In the genomic region with DNA sequence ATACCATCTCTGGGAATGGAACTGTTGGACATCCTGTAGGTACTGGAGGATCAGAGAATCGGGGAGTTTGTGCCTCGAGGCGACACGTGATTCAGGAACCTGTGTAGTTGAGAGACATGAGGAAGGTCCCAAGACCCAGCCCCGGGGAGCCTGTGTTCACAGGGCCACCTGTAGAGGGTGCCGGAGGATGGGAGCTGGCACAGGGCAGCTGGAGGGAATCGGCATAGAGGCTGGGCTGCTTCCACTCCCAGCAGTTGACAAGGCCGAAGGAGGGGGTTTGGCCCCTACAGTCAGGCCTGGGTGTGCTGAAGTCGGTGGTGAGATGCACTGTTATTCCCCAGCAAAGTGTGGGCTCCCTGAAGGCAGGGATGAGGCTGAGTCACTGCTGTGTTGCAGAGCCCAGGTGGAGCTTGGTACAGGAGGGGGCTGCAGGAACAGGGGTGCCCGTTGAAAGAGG, we compare ENCODE assay signal across 10 cellular contexts. TPM values are rescaled to one million over a fixed set of nuclear protein-coding genes. Genes with fewer than 3 reads are reported as not detected.
DNase-seq lines count a peak whose midpoint lies in the region; ATAC-seq, FAIRE-seq and TF ChIP-seq lines count a peak whose summit lies in the region.
"Had no signal": no experiment of that assay in that cellular context is flagged by ENCODE, and none has a peak within 500 bp of the region (broad histone marks: within the 10 kb centered on the region; RNA-seq: fewer than 3 reads in every experiment).

No MANE protein-coding gene starts in this region.

- BruUV-seq in Calu3 (replicated peaks; lab: Mats Ljungman, UMichigan) (no TSS peak), HepG2 (replicated peaks; lab: Mats Ljungman, UMichigan) (no TSS peak)

- H3K9me3 Mint-ChIP-seq in Calu3 (ENCODE audit: low read depth, unreplicated experiment): peaks cover 2% of the 10 kb centered on the region

- TF ChIP-seq EP300 in HepG2 (IDR thresholded peaks at IDR 0.05; ENCODE audit: low read depth in 2 of 2, low read length in 2 of 2) (no peak), HepG2 (CRISPR knock-in tag; IDR thresholded peaks at IDR 0.05; ENCODE audit: borderline replicate concordance) (no peak)

- no peaks in the 10 kb centered on the region for H3K27me3 Mint-ChIP-seq in Calu3 (ENCODE audit: unreplicated experiment)

- H3K9ac ChIP-seq in HepG2 (ENCODE audit: insufficient read depth, low read depth, low read length): no peak overlapping the region

- H3K27me3 ChIP-seq in WERI-Rb-1 (ENCODE audit: insufficient read depth, low read depth, severe bottlenecking): no peaks in the 10 kb centered on the region
- H3K27me3 ChIP-seq in HepG2 (ENCODE audit: control insufficient read depth in 1 of 2, insufficient read depth in 2 of 2, low read length in 2 of 2): no peaks in the 10 kb centered on the region
- no peaks in the 10 kb centered on the region for H3K27me3 ChIP-seq in MG63
- H3K27me3 ChIP-seq: thyroid gland had no signal

- H3K27ac ChIP-seq in WERI-Rb-1 (no peak overlapping the region; the same call in 1 of the 2 replicates), HepG2 (ENCODE audit: extremely low read length, insufficient read depth, low read length) (peak overlapping the region; percentile 50)
- H3K27ac ChIP-seq: thyroid gland had no signal

- H3K4me3 ChIP-seq in WERI-Rb-1 (ENCODE audit: low read depth, low read length) (no peak overlapping the region), HepG2 (replicated peaks in 1 of 3; ENCODE audit: insufficient read depth in 1 of 3, low read depth in 2 of 3, low read length in 3 of 3) (no peak overlapping the region), MG63 (no peak overlapping the region)
- H3K4me3 ChIP-seq: thyroid gland had no signal

- peak; percentile 39 for TF ChIP-seq RAD21 in HepG2 (CRISPR knock-in tag; IDR thresholded peaks at IDR 0.05)

- in situ Hi-C loops in HepG2 (cut with HindIII; ENCODE audit: extremely low pct_ligation_motif_present, low pct_unique_long_range_greater_than_20kb): no loop called here

- peak; percentile 49 for DNase-seq in Calu3
- peak; percentile 33 for DNase-seq in HT1080 (ENCODE audit: low read depth)
- peak; percentile 72 for DNase-seq in WERI-Rb-1
- DNase-seq in HepG2 (ENCODE audit: low spot score): peak; percentile 57
- DNase-seq in MG63: no peak
- no peak for DNase-seq in effector CD4-positive, alpha-beta T cell

- H3K36me3 Mint-ChIP-seq in Calu3 (ENCODE audit: insufficient read depth, unreplicated experiment): peaks cover 57% of the 10 kb centered on the region

- no peak for TF ChIP-seq POLR2A in HepG2 (IDR thresholded peaks at IDR 0.05; ENCODE audit: insufficient read depth in 1 of 2, low read depth in 2 of 2, low read length in 2 of 2)

- CTCF ChIA-PET in Calu3 (lab: Charles Lee) (interaction anchor here (0.7 kb wide), 1 partner anchor 368 kb away, joined by 3 read pairs; no protein-coding TSS in a partner anchor), HepG2 (lab: Yijun Ruan, JAX; ENCODE audit: low intra/inter-chr PET ratio, low total read pairs) (no interaction called here)

- H3K27ac Mint-ChIP-seq in Calu3 (ENCODE audit: unreplicated experiment): no peak overlapping the region
- H3K27ac Mint-ChIP-seq: activated T-cell treated with anti-CD3 and anti-CD28 coated beads, Interleukin-2, amount 50 U/mL, for 72 hours had no signal

- H3K9me3 ChIP-seq in WERI-Rb-1 (ENCODE audit: severe bottlenecking) (no peaks in the 10 kb centered on the region), HepG2 (ENCODE audit: low read length) (no peaks in the 10 kb centered on the region), MG63 (no peaks in the 10 kb centered on the region)
- H3K9me3 ChIP-seq: thyroid gland had no signal

- POLR2A ChIA-PET in HepG2 (lab: Yijun Ruan, JAX): interaction anchor here (0.6 to 1.9 kb wide), 4 partner anchors 21 to 117 kb away, joined by 3 to 5 read pairs (median 4); a partner anchor contains a TSS

- peak overlapping the region; percentile 95 for H3K4me2 ChIP-seq in HepG2 (ENCODE audit: low read depth, low read length)

- peaks cover 45% of the 10 kb centered on the region for H3K4me1 ChIP-seq in HepG2 (ENCODE audit: insufficient read depth, low read length)

- H4K20me1 ChIP-seq in HepG2 (ENCODE audit: insufficient read depth, low read length): peaks cover 9% of the 10 kb centered on the region; the same call in 1 of the 2 replicates

- ATAC-seq in HepG2: peak; percentile 51
- no peak for ATAC-seq in HG03045 (IDR thresholded peaks at IDR 0.05; ENCODE audit: unreplicated experiment)
- ATAC-seq in HG03196 (IDR thresholded peaks at IDR 0.05; ENCODE audit: unreplicated experiment): no peak

- WGBS in HepG2 (ENCODE audit: low lambda C conversion rate): 3% methylated on average over 8 of the region's 10 CpGs

- H2AFZ ChIP-seq in HepG2 (ENCODE audit: low read length): no peak overlapping the region

- no peak overlapping the region for H3K4me3 Mint-ChIP-seq in Calu3 (ENCODE audit: low read depth, unreplicated experiment)
- H3K4me3 Mint-ChIP-seq: activated T-cell treated with anti-CD3 and anti-CD28 coated beads, Interleukin-2, amount 50 U/mL, for 72 hours had no signal

- H3K36me3 ChIP-seq in WERI-Rb-1 (peaks cover 29% of the 10 kb centered on the region), HepG2 (replicated peaks in 1 of 2; ENCODE audit: control insufficient read depth in 1 of 2, insufficient read depth in 2 of 2, low read length in 2 of 2) (peaks cover 11 to 19% of the 10 kb centered on the region in 2 experiments; a peak in 3 of 5 replicates), MG63 (peaks cover 36% of the 10 kb centered on the region)

- peaks cover 25% of the 10 kb centered on the region for H3K4me1 Mint-ChIP-seq in Calu3 (ENCODE audit: low read depth, unreplicated experiment)

- H3K79me2 ChIP-seq in HepG2 (ENCODE audit: insufficient read depth, low read length): no peaks in the 10 kb centered on the region

- FAIRE-seq in HepG2 (lab: Jason Lieb, UNC): peak; percentile 42

- intact Hi-C loops in Calu3 (cut with micrococcal nuclease; ENCODE audit: unreplicated experiment): no loop called here
- intact Hi-C loops in HepG2 (cut with micrococcal nuclease; ENCODE audit: unreplicated experiment): no loop called here

- no peak for TF ChIP-seq CTCF in Calu3 (IDR thresholded peaks at IDR 0.05; ENCODE audit: unreplicated experiment)
- TF ChIP-seq CTCF in WERI-Rb-1 (IDR thresholded peaks at IDR 0.05; ENCODE audit: low read depth, low read length): peak; percentile 84
- peak; percentile 79 for TF ChIP-seq CTCF in HepG2 (CRISPR knock-in tag; IDR thresholded peaks at IDR 0.05)

RNA-seq across cellular contexts. Expression of a gene that starts 2.5 kb away (rescaled TPM):
- total RNA-seq in Calu3 (2022): 94.9 and 114 TPM in 2 replicates
- 1.3 and 2.1 TPM in 2 replicates for total RNA-seq in HT1080 (2014; rRNA removed; shearing (Covaris generic))
- polyA plus RNA-seq in HT1080 (2015; cell fraction: cytosol; rRNA removed): 1.5 and 1.7 TPM in 2 replicates
- 14.5 and 18.5 TPM in 2 replicates for polyA plus RNA-seq in HT1080 (2015; cell fraction: nucleus; rRNA removed)
- 29.4 and 48.5 TPM in 2 replicates for total RNA-seq in HepG2 (2016; rRNA removed; fragmentation: Illumina TruSeq; extraction: Trizol)
- 8.4 and 10.1 TPM in 2 replicates for total RNA-seq in HepG2 (2016; cell fraction: cytosol; rRNA removed; fragmentation: Illumina TruSeq; extraction: Trizol; ENCODE audit: low read depth)
- 29.3 and 46.4 TPM in 2 replicates for total RNA-seq in HepG2 (2016; cell fraction: insoluble cytoplasmic fraction; rRNA removed; fragmentation: Illumina TruSeq; extraction: Trizol)
- total RNA-seq in HepG2 (2016; cell fraction: membrane; rRNA removed; fragmentation: Illumina TruSeq; extraction: Trizol): 16.0 and 18.7 TPM in 2 replicates
- total RNA-seq in HepG2 (2016; cell fraction: nucleus; rRNA removed; fragmentation: Illumina TruSeq; extraction: Trizol): 33.6 and 37.4 TPM in 2 replicates
- polyA plus RNA-seq in HepG2 (2011; rRNA removed): 29.6 and 36.5 TPM in 2 replicates
- 14.0 and 25.3 TPM in 2 replicates for polyA plus RNA-seq in HepG2 (2011; cell fraction: cytosol; rRNA removed)
- polyA plus RNA-seq in HepG2 (2011; cell fraction: nucleus; rRNA removed): 246 and 367 TPM in 2 replicates
- 32.5 and 49.8 TPM in 2 replicates for polyA plus RNA-seq in HepG2 (2012)
- polyA plus RNA-seq in HepG2 (2016; cell fraction: cytosol; fragmentation: Illumina TruSeq; extraction: Trizol; ENCODE audit: low read depth): 16.0 and 16.5 TPM in 2 replicates
- polyA plus RNA-seq in HepG2 (2016; cell fraction: insoluble cytoplasmic fraction; fragmentation: Illumina TruSeq; extraction: Trizol; ENCODE audit: low read depth): 44.6 and 57.4 TPM in 2 replicates
- 18.1 and 22.4 TPM in 2 replicates for polyA plus RNA-seq in HepG2 (2016; cell fraction: membrane; fragmentation: Illumina TruSeq; extraction: Trizol; ENCODE audit: low read depth)
- 103 and 119 TPM in 2 replicates for polyA plus RNA-seq in HepG2 (2016; cell fraction: nucleus; fragmentation: Illumina TruSeq; extraction: Trizol; ENCODE audit: insufficient read depth, low read depth)
- polyA minus RNA-seq in HepG2 (2011; rRNA and poly(A)+ RNA removed; ENCODE audit: low replicate concordance): 1.3 and 50.2 TPM in 2 replicates
- polyA minus RNA-seq in HepG2 (2011; cell fraction: cytosol; rRNA and poly(A)+ RNA removed): 20.4 and 29.0 TPM in 2 replicates
- 13.3 and 14.3 TPM in 2 replicates for polyA minus RNA-seq in HepG2 (2011; cell fraction: nucleus; rRNA and poly(A)+ RNA removed)
- 0.40 and 4.4 TPM in 2 replicates for total RNA-seq in MG63 (2014; rRNA removed; shearing (Covaris generic); ENCODE audit: low replicate concordance)

RNA-seq across cellular contexts. Expression of a gene that starts 21.3 kb away (rescaled TPM):
- 38.8 and 51.5 TPM in 2 replicates for total RNA-seq in Calu3 (2022)
- 108 and 118 TPM in 2 replicates for total RNA-seq in HT1080 (2014; rRNA removed; shearing (Covaris generic))
- polyA plus RNA-seq in HT1080 (2015; cell fraction: cytosol; rRNA removed): 82.4 and 88.1 TPM in 2 replicates
- 106 and 112 TPM in 2 replicates for polyA plus RNA-seq in HT1080 (2015; cell fraction: nucleus; rRNA removed)
- total RNA-seq in HepG2 (2016; rRNA removed; fragmentation: Illumina TruSeq; extraction: Trizol): 19.3 and 39.5 TPM in 2 replicates
- total RNA-seq in HepG2 (2016; cell fraction: cytosol; rRNA removed; fragmentation: Illumina TruSeq; extraction: Trizol; ENCODE audit: low read depth): 95.2 and 104 TPM in 2 replicates
- 14.4 and 39.0 TPM in 2 replicates for total RNA-seq in HepG2 (2016; cell fraction: insoluble cytoplasmic fraction; rRNA removed; fragmentation: Illumina TruSeq; extraction: Trizol)
- total RNA-seq in HepG2 (2016; cell fraction: membrane; rRNA removed; fragmentation: Illumina TruSeq; extraction: Trizol): 103 and 124 TPM in 2 replicates
- 26.9 and 35.1 TPM in 2 replicates for total RNA-seq in HepG2 (2016; cell fraction: nucleus; rRNA removed; fragmentation: Illumina TruSeq; extraction: Trizol)
- polyA plus RNA-seq in HepG2 (2011; rRNA removed): 20.8 and 33.4 TPM in 2 replicates
- polyA plus RNA-seq in HepG2 (2011; cell fraction: cytosol; rRNA removed): 11.6 and 28.6 TPM in 2 replicates
- 200 and 290 TPM in 2 replicates for polyA plus RNA-seq in HepG2 (2011; cell fraction: nucleus; rRNA removed)
- polyA plus RNA-seq in HepG2 (2012): 18.2 and 31.6 TPM in 2 replicates
- polyA plus RNA-seq in HepG2 (2016; cell fraction: cytosol; fragmentation: Illumina TruSeq; extraction: Trizol; ENCODE audit: low read depth): 133 and 147 TPM in 2 replicates
- 34.3 and 41.3 TPM in 2 replicates for polyA plus RNA-seq in HepG2 (2016; cell fraction: insoluble cytoplasmic fraction; fragmentation: Illumina TruSeq; extraction: Trizol; ENCODE audit: low read depth)
- polyA plus RNA-seq in HepG2 (2016; cell fraction: membrane; fragmentation: Illumina TruSeq; extraction: Trizol; ENCODE audit: low read depth): 147 and 152 TPM in 2 replicates
- 117 and 122 TPM in 2 replicates for polyA plus RNA-seq in HepG2 (2016; cell fraction: nucleus; fragmentation: Illumina TruSeq; extraction: Trizol; ENCODE audit: insufficient read depth, low read depth)
- polyA minus RNA-seq in HepG2 (2011; rRNA and poly(A)+ RNA removed; ENCODE audit: low replicate concordance): 10.3 and 12.3 TPM in 2 replicates
- polyA minus RNA-seq in HepG2 (2011; cell fraction: cytosol; rRNA and poly(A)+ RNA removed): 12.0 and 13.9 TPM in 2 replicates
- polyA minus RNA-seq in HepG2 (2011; cell fraction: nucleus; rRNA and poly(A)+ RNA removed): 20.1 and 21.6 TPM in 2 replicates
- 187 and 203 TPM in 2 replicates for total RNA-seq in MG63 (2014; rRNA removed; shearing (Covaris generic); ENCODE audit: low replicate concordance)

RNA-seq across cellular contexts. Expression of a gene that starts 43.0 kb away (rescaled TPM):
- total RNA-seq in Calu3 (2022) (not detected in 2 replicates), HepG2 (2016; rRNA removed; fragmentation: Illumina TruSeq; extraction: Trizol) (0.13 TPM in 1 of 2 replicates, not detected in the other)
- total RNA-seq in HT1080 (2014; rRNA removed; shearing (Covaris generic)): not detected in 2 replicates
- polyA plus RNA-seq in HT1080 (2015; cell fraction: cytosol; rRNA removed): not detected in 2 replicates
- polyA plus RNA-seq in HT1080 (2015; cell fraction: nucleus; rRNA removed): 0.08 TPM in 1 of 2 replicates, not detected in the other
- 0.20 TPM in 1 of 2 replicates, not detected in the other for total RNA-seq in HepG2 (2016; cell fraction: cytosol; rRNA removed; fragmentation: Illumina TruSeq; extraction: Trizol; ENCODE audit: low read depth)
- total RNA-seq in HepG2 (2016; cell fraction: insoluble cytoplasmic fraction; rRNA removed; fragmentation: Illumina TruSeq; extraction: Trizol): 0.11 TPM in 1 of 2 replicates, not detected in the other
- 0.17 and 0.19 TPM in 2 replicates for total RNA-seq in HepG2 (2016; cell fraction: membrane; rRNA removed; fragmentation: Illumina TruSeq; extraction: Trizol)
- 0.25 TPM in 1 of 2 replicates, not detected in the other for total RNA-seq in HepG2 (2016; cell fraction: nucleus; rRNA removed; fragmentation: Illumina TruSeq; extraction: Trizol)
- polyA plus RNA-seq in HepG2 (2011; rRNA removed): 0.53 and 0.85 TPM in 2 replicates
- polyA plus RNA-seq in HepG2 (2011; cell fraction: cytosol; rRNA removed): 0.66 and 0.68 TPM in 2 replicates
- polyA plus RNA-seq in HepG2 (2011; cell fraction: nucleus; rRNA removed): 0.16 and 0.35 TPM in 2 replicates
- polyA plus RNA-seq in HepG2 (2012): 0.11 and 0.13 TPM in 2 replicates
- 0.05 TPM in 1 of 2 replicates, not detected in the other for polyA plus RNA-seq in HepG2 (2016; cell fraction: cytosol; fragmentation: Illumina TruSeq; extraction: Trizol; ENCODE audit: low read depth)
- polyA plus RNA-seq in HepG2 (2016; cell fraction: insoluble cytoplasmic fraction; fragmentation: Illumina TruSeq; extraction: Trizol; ENCODE audit: low read depth): 0.12 and 0.15 TPM in 2 replicates
- 0.13 TPM in 1 of 2 replicates, not detected in the other for polyA plus RNA-seq in HepG2 (2016; cell fraction: membrane; fragmentation: Illumina TruSeq; extraction: Trizol; ENCODE audit: low read depth)
- not detected in 2 replicates for polyA plus RNA-seq in HepG2 (2016; cell fraction: nucleus; fragmentation: Illumina TruSeq; extraction: Trizol; ENCODE audit: insufficient read depth, low read depth)
- 0.60 TPM in 1 of 2 replicates, not detected in the other for polyA minus RNA-seq in HepG2 (2011; rRNA and poly(A)+ RNA removed; ENCODE audit: low replicate concordance)
- polyA minus RNA-seq in HepG2 (2011; cell fraction: cytosol; rRNA and poly(A)+ RNA removed): 0.40 and 0.70 TPM in 2 replicates
- 0.25 TPM in 1 of 2 replicates, not detected in the other for polyA minus RNA-seq in HepG2 (2011; cell fraction: nucleus; rRNA and poly(A)+ RNA removed)
- not detected in 2 replicates for total RNA-seq in MG63 (2014; rRNA removed; shearing (Covaris generic); ENCODE audit: low replicate concordance)
- total RNA-seq: activated T-cell treated with anti-CD3 and anti-CD28 coated beads, Interleukin-2, amount 50 U/mL, for 72 hours had no signal

RNA-seq across cellular contexts. Expression of a gene that starts 54.5 kb away (rescaled TPM):
- total RNA-seq in Calu3 (2022) (56.6 and 80.3 TPM in 2 replicates), HepG2 (2016; rRNA removed; fragmentation: Illumina TruSeq; extraction: Trizol) (43.0 and 146 TPM in 2 replicates)
- total RNA-seq in HT1080 (2014; rRNA removed; shearing (Covaris generic)): 97.3 and 120 TPM in 2 replicates
- 870 and 872 TPM in 2 replicates for polyA plus RNA-seq in HT1080 (2015; cell fraction: cytosol; rRNA removed)
- 1,277 and 1,293 TPM in 2 replicates for polyA plus RNA-seq in HT1080 (2015; cell fraction: nucleus; rRNA removed)
- total RNA-seq in HepG2 (2016; cell fraction: cytosol; rRNA removed; fragmentation: Illumina TruSeq; extraction: Trizol; ENCODE audit: low read depth): 42.0 and 45.2 TPM in 2 replicates
- total RNA-seq in HepG2 (2016; cell fraction: insoluble cytoplasmic fraction; rRNA removed; fragmentation: Illumina TruSeq; extraction: Trizol): 37.4 and 148 TPM in 2 replicates
- total RNA-seq in HepG2 (2016; cell fraction: membrane; rRNA removed; fragmentation: Illumina TruSeq; extraction: Trizol): 53.4 and 57.4 TPM in 2 replicates
- 112 and 139 TPM in 2 replicates for total RNA-seq in HepG2 (2016; cell fraction: nucleus; rRNA removed; fragmentation: Illumina TruSeq; extraction: Trizol)
- polyA plus RNA-seq in HepG2 (2011; rRNA removed): 422 and 537 TPM in 2 replicates
- 539 and 794 TPM in 2 replicates for polyA plus RNA-seq in HepG2 (2011; cell fraction: cytosol; rRNA removed)
- polyA plus RNA-seq in HepG2 (2011; cell fraction: nucleus; rRNA removed): 1,510 and 1,558 TPM in 2 replicates
- polyA plus RNA-seq in HepG2 (2012): 229 and 758 TPM in 2 replicates
- polyA plus RNA-seq in HepG2 (2016; cell fraction: cytosol; fragmentation: Illumina TruSeq; extraction: Trizol; ENCODE audit: low read depth): 22.2 and 24.9 TPM in 2 replicates
- 49.2 and 57.0 TPM in 2 replicates for polyA plus RNA-seq in HepG2 (2016; cell fraction: insoluble cytoplasmic fraction; fragmentation: Illumina TruSeq; extraction: Trizol; ENCODE audit: low read depth)
- 30.8 and 31.5 TPM in 2 replicates for polyA plus RNA-seq in HepG2 (2016; cell fraction: membrane; fragmentation: Illumina TruSeq; extraction: Trizol; ENCODE audit: low read depth)
- polyA plus RNA-seq in HepG2 (2016; cell fraction: nucleus; fragmentation: Illumina TruSeq; extraction: Trizol; ENCODE audit: insufficient read depth, low read depth): 315 and 334 TPM in 2 replicates
- polyA minus RNA-seq in HepG2 (2011; rRNA and poly(A)+ RNA removed; ENCODE audit: low replicate concordance): 4.5 and 440 TPM in 2 replicates
- 366 and 433 TPM in 2 replicates for polyA minus RNA-seq in HepG2 (2011; cell fraction: cytosol; rRNA and poly(A)+ RNA removed)
- 115 and 151 TPM in 2 replicates for polyA minus RNA-seq in HepG2 (2011; cell fraction: nucleus; rRNA and poly(A)+ RNA removed)
- 2.3 and 13.1 TPM in 2 replicates for total RNA-seq in MG63 (2014; rRNA removed; shearing (Covaris generic); ENCODE audit: low replicate concordance)

Comparison
In these comparisons a context has a peak if more than half of its experiments do, and no peak if none do; other contexts are left out.
1. DNase-seq: peak in Calu3 (single experiment), HT1080 (single experiment), WERI-Rb-1 (single experiment) and HepG2 (single experiment); none in MG63 (single experiment) and effector CD4-positive, alpha-beta T cell (single experiment).